Comparison of ENCODE assay signal across 8 cellular contexts in the genomic region with DNA sequence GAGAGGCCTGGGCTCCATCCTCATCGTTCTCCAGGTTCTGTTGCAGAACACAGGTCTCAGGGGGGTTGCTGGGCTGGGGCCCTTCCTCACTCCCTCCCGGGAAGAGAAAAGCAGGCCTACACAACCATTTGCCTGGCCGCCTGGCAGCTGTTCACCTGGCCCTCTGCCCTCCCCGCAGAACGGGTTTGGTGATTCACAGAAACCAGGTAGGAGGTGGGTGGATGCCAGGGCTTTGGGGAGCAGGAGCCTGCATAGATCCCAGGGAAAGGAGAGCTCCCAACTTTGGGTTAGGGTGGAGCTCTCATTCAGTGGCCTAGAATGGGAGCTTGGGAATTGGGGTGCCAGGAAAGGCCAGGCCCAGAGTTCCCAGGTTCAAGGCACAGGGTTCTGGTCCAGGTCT. TPM values are rescaled to one million over a fixed set of nuclear protein-coding genes. Genes with fewer than 3 reads are reported as not detected.
DNase-seq lines count a peak whose midpoint lies in the region; ATAC-seq, FAIRE-seq and TF ChIP-seq lines count a peak whose summit lies in the region.

No MANE protein-coding gene starts in this region.

- intact Hi-C loops in CD4-positive, alpha-beta memory T cell (cut with micrococcal nuclease), result loop anchor here (2.0 kb wide), 1 partner anchor 51 kb away; no protein-coding TSS in a partner anchor
- intact Hi-C loops in HepG2 (cut with micrococcal nuclease; ENCODE audit: unreplicated experiment) (no loop called here), testis (cut with DNase I; ENCODE audit: low total_unique reads) (no loop called here)

- H3K36me3 ChIP-seq in CD4-positive, alpha-beta memory T cell (ENCODE audit: insufficient read depth, low read length), result no peaks in the 10 kb centered on the region
- H3K36me3 ChIP-seq in Karpas-422 (ENCODE audit: insufficient read depth, low read length) (no peaks in the 10 kb centered on the region), HepG2 (replicated peaks in 1 of 2; ENCODE audit: control insufficient read depth in 1 of 2, insufficient read depth in 2 of 2, low read length in 2 of 2) (no peaks in the 10 kb centered on the region), testis (ENCODE audit: low read depth, missing control alignments) (no peaks in the 10 kb centered on the region)

- H3K27ac Mint-ChIP-seq in CD4-positive, alpha-beta memory T cell, result peak overlapping the region; percentile 84 to 96 (median 91)

- peak overlapping the region; percentile 98 for H3K9ac ChIP-seq in Karpas-422 (ENCODE audit: low read length)
- peak overlapping the region; percentile 71 for H3K9ac ChIP-seq in HepG2 (ENCODE audit: insufficient read depth, low read depth, low read length)

- H2AFZ ChIP-seq in Karpas-422 (ENCODE audit: low read length), result no peak overlapping the region
- H2AFZ ChIP-seq in HepG2 (ENCODE audit: low read length), result no peak overlapping the region

- WGBS in HepG2 (ENCODE audit: low lambda C conversion rate), result 15% methylated on average over 5 of the region's 5 CpGs
- WGBS in testis, 2 donors, result 3 to 12% methylated on average over 5 of the region's 5 CpGs

- H3K9me2 ChIP-seq in Karpas-422 (replicated peaks; ENCODE audit: insufficient read depth, low read length), result no peaks in the 10 kb centered on the region

- H3K79me2 ChIP-seq in Karpas-422 (ENCODE audit: low read length), result peaks cover 23% of the 10 kb centered on the region
- H3K79me2 ChIP-seq in HepG2 (ENCODE audit: insufficient read depth, low read length), result no peaks in the 10 kb centered on the region

- H3K27me3 Mint-ChIP-seq in CD4-positive, alpha-beta memory T cell, result no peaks in the 10 kb centered on the region

- CTCF ChIA-PET in CD4-positive, alpha-beta memory T cell (lab: Charles Lee; ENCODE audit: partially characterized antibody), result interaction anchor here (0.8 to 4.8 kb wide), 14 partner anchors 10 to 205 kb away, joined by 3 to 38 read pairs (median 5); partner anchors contain the start of genes AIP, PITPNM1, PPP1CA and PTPRCAP
- CTCF ChIA-PET in HepG2 (lab: Yijun Ruan, JAX; ENCODE audit: low intra/inter-chr PET ratio, low total read pairs), result no interaction called here

- H3K27ac ChIP-seq in CD4-positive, alpha-beta memory T cell (ENCODE audit: low read depth, low read length), result peak overlapping the region; percentile 81
- H3K27ac ChIP-seq in Karpas-422 (ENCODE audit: low read length) (peak overlapping the region; percentile 82), HepG2 (ENCODE audit: extremely low read length, insufficient read depth, low read length) (no peak overlapping the region), testis (peak overlapping the region in 1 of 2 donors; percentile 91)

- peak overlapping the region; percentile 69 to 78 for H3K4me3 ChIP-seq in CD4-positive, alpha-beta memory T cell (ENCODE audit: low read length in 2 of 2)
- H3K4me3 ChIP-seq in Karpas-422 (ENCODE audit: low read length) (peak overlapping the region; percentile 87), astrocyte of the spinal cord (ENCODE audit: low read depth, low read length) (peak overlapping the region; percentile 71), HepG2 (replicated peaks in 1 of 3; ENCODE audit: insufficient read depth in 1 of 3, low read depth in 2 of 3, low read length in 3 of 3) (peak overlapping the region; percentile 81 to 87 (median 81)), testis (peak overlapping the region; percentile 77 to 90)

- H3K9me3 ChIP-seq in CD4-positive, alpha-beta memory T cell (ENCODE audit: control insufficient read depth in 1 of 2, low read length in 2 of 2), result no peaks in the 10 kb centered on the region
- H3K9me3 ChIP-seq in Karpas-422 (ENCODE audit: low read length) (no peaks in the 10 kb centered on the region), HepG2 (ENCODE audit: low read length) (no peaks in the 10 kb centered on the region), testis (no peaks in the 10 kb centered on the region)

- no TSS peak for BruUV-seq in HepG2 (replicated peaks; lab: Mats Ljungman, UMichigan)

- TF ChIP-seq CTCF in astrocyte of the spinal cord (IDR thresholded peaks at IDR 0.05; ENCODE audit: low read depth, low read length), result no peak
- TF ChIP-seq CTCF in HepG2 (CRISPR knock-in tag; IDR thresholded peaks at IDR 0.05), result no peak
- no peak for TF ChIP-seq CTCF in testis (IDR thresholded peaks at IDR 0.05)

- no peak for FAIRE-seq in HepG2 (lab: Jason Lieb, UNC)

- TF ChIP-seq POLR2A in HepG2 (IDR thresholded peaks at IDR 0.05; ENCODE audit: insufficient read depth in 1 of 2, low read depth in 2 of 2, low read length in 2 of 2) (no peak), testis (IDR thresholded peaks at IDR 0.05) (no peak)

- H3K4me2 ChIP-seq in Karpas-422 (ENCODE audit: low read depth, low read length, poor library complexity, severe bottlenecking) (peak overlapping the region; percentile 95), HepG2 (ENCODE audit: low read depth, low read length) (peak overlapping the region; percentile 97)

- no peaks in the 10 kb centered on the region for H4K20me1 ChIP-seq in Karpas-422 (ENCODE audit: insufficient read depth, low read depth, low read length)
- no peaks in the 10 kb centered on the region for H4K20me1 ChIP-seq in HepG2 (ENCODE audit: insufficient read depth, low read length)

- peaks cover 0 to 7% of the 10 kb centered on the region in 2 donors for H3K36me3 Mint-ChIP-seq in CD4-positive, alpha-beta memory T cell

- in situ Hi-C loops in astrocyte of the spinal cord (cut with HindIII; ENCODE audit: low sequenced_read_pairs), result no loop called here
- in situ Hi-C loops in HepG2 (cut with HindIII; ENCODE audit: extremely low pct_ligation_motif_present, low pct_unique_long_range_greater_than_20kb), result loop anchor here (5.0 kb wide), 1 partner anchor 66 kb away; the partner anchor contains the start of genes PPP1CA and TBC1D10C

- POLR2A ChIA-PET in CD4-positive, alpha-beta memory T cell (lab: Charles Lee; ENCODE audit: partially characterized antibody), result interaction anchor here (0.7 to 30.4 kb wide), 21 partner anchors 10 to 228 kb away, joined by 3 to 900 read pairs (median 8); partner anchors contain the start of genes AIP, CABP4, CDK2AP2 and CORO1B
- POLR2A ChIA-PET in HepG2 (lab: Yijun Ruan, JAX), result interaction anchor here (1.0 to 2.0 kb wide), 12 partner anchors 8 to 228 kb away, joined by 3 to 22 read pairs (median 4); partner anchors contain the start of genes AIP, POLD4, PPP1CA and PTPRCAP

- peak overlapping the region; percentile 81 to 92 (median 90) for H3K4me3 Mint-ChIP-seq in CD4-positive, alpha-beta memory T cell

- no peak for ATAC-seq in HepG2

- no peak for TF ChIP-seq RAD21 in HepG2 (CRISPR knock-in tag; IDR thresholded peaks at IDR 0.05)

- peaks cover 48% of the 10 kb centered on the region for H3K4me1 ChIP-seq in CD4-positive, alpha-beta memory T cell (ENCODE audit: insufficient read depth, low read length)
- peaks cover 44% of the 10 kb centered on the region for H3K4me1 ChIP-seq in Karpas-422 (ENCODE audit: low read length)
- H3K4me1 ChIP-seq in HepG2 (ENCODE audit: insufficient read depth, low read length), result peaks cover 67% of the 10 kb centered on the region
- peaks cover 12% of the 10 kb centered on the region for H3K4me1 ChIP-seq in testis

- H3K4me1 Mint-ChIP-seq in CD4-positive, alpha-beta memory T cell, result peaks cover 16 to 39% (median 28%) of the 10 kb centered on the region in 4 donors

- no peaks in the 10 kb centered on the region for H3K27me3 ChIP-seq in CD4-positive, alpha-beta memory T cell (ENCODE audit: insufficient read depth, low read length)
- H3K27me3 ChIP-seq in Karpas-422 (ENCODE audit: low read length) (no peaks in the 10 kb centered on the region), HepG2 (ENCODE audit: control insufficient read depth in 1 of 2, insufficient read depth in 2 of 2, low read length in 2 of 2) (no peaks in the 10 kb centered on the region), testis (no peaks in the 10 kb centered on the region)

- TF ChIP-seq EP300 in HepG2 (IDR thresholded peaks at IDR 0.05; ENCODE audit: low read depth in 2 of 2, low read length in 2 of 2) (no peak), HepG2 (CRISPR knock-in tag; IDR thresholded peaks at IDR 0.05; ENCODE audit: borderline replicate concordance) (no peak)

- no peak for DNase-seq in CD4-positive, alpha-beta memory T cell
- peak; percentile 68 for DNase-seq in Karpas-422
- no peak for DNase-seq in astrocyte of the spinal cord (ENCODE audit: low read depth, low spot score)
- no peak for DNase-seq in HepG2 (ENCODE audit: low spot score)
- no peak for DNase-seq in testis
- DNase-seq in pons (ENCODE audit: low spot score), result no peak
- no peak for DNase-seq in NCI-H1048 (lab: John Stamatoyannopoulos, UW)
- DNase-seq in GM03348 (ENCODE audit: low spot score), result no peak

- no peaks in the 10 kb centered on the region for H3K9me3 Mint-ChIP-seq in CD4-positive, alpha-beta memory T cell

RNA-seq across cellular contexts. Expression of gene TMEM134, which starts 1.0 kb away (rescaled TPM):
- total RNA-seq in CD4-positive, alpha-beta memory T cell, result 10 to 100 TPM; 90.1 to 99.1 TPM
- 100 to 1,000 TPM; 152 to 162 TPM for polyA plus RNA-seq in CD4-positive, alpha-beta memory T cell
- total RNA-seq in Karpas-422 (2014; rRNA removed; shearing (Covaris generic); ENCODE audit: low replicate concordance), result 69.7 and 99.7 TPM in 2 replicates
- 5.1 and 6.9 TPM in 2 replicates for total RNA-seq in HepG2 (2016; rRNA removed; fragmentation: Illumina TruSeq; extraction: Trizol)
- 19.7 and 21.6 TPM in 2 replicates for total RNA-seq in HepG2 (2016; cell fraction: cytosol; rRNA removed; fragmentation: Illumina TruSeq; extraction: Trizol; ENCODE audit: low read depth)
- total RNA-seq in HepG2 (2016; cell fraction: insoluble cytoplasmic fraction; rRNA removed; fragmentation: Illumina TruSeq; extraction: Trizol), result 3.5 and 6.0 TPM in 2 replicates
- total RNA-seq in HepG2 (2016; cell fraction: membrane; rRNA removed; fragmentation: Illumina TruSeq; extraction: Trizol), result 16.8 and 19.3 TPM in 2 replicates
- 5.3 and 5.6 TPM in 2 replicates for total RNA-seq in HepG2 (2016; cell fraction: nucleus; rRNA removed; fragmentation: Illumina TruSeq; extraction: Trizol)
- 26.9 and 36.5 TPM in 2 replicates for polyA plus RNA-seq in HepG2 (2011; rRNA removed)
- polyA plus RNA-seq in HepG2 (2011; cell fraction: cytosol; rRNA removed), result 56.6 and 72.3 TPM in 2 replicates
- 67.1 and 76.3 TPM in 2 replicates for polyA plus RNA-seq in HepG2 (2011; cell fraction: nucleus; rRNA removed)
- 21.5 and 23.1 TPM in 2 replicates for polyA plus RNA-seq in HepG2 (2012)
- polyA plus RNA-seq in HepG2 (2016; cell fraction: cytosol; fragmentation: Illumina TruSeq; extraction: Trizol; ENCODE audit: low read depth), result 118 and 120 TPM in 2 replicates
- 17.4 and 19.8 TPM in 2 replicates for polyA plus RNA-seq in HepG2 (2016; cell fraction: insoluble cytoplasmic fraction; fragmentation: Illumina TruSeq; extraction: Trizol; ENCODE audit: low read depth)
- polyA plus RNA-seq in HepG2 (2016; cell fraction: membrane; fragmentation: Illumina TruSeq; extraction: Trizol; ENCODE audit: low read depth), result 70.1 and 76.5 TPM in 2 replicates
- 24.6 and 30.7 TPM in 2 replicates for polyA plus RNA-seq in HepG2 (2016; cell fraction: nucleus; fragmentation: Illumina TruSeq; extraction: Trizol; ENCODE audit: insufficient read depth, low read depth)
- 6.6 and 13.2 TPM in 2 replicates for polyA minus RNA-seq in HepG2 (2011; rRNA and poly(A)+ RNA removed; ENCODE audit: low replicate concordance)
- 5.4 and 6.5 TPM in 2 replicates for polyA minus RNA-seq in HepG2 (2011; cell fraction: cytosol; rRNA and poly(A)+ RNA removed)
- 7.3 and 8.6 TPM in 2 replicates for polyA minus RNA-seq in HepG2 (2011; cell fraction: nucleus; rRNA and poly(A)+ RNA removed)
- 100 to 1,000 TPM; 126 to 149 TPM for total RNA-seq in testis
- polyA plus RNA-seq in testis (ENCODE audit: insufficient read depth, low read depth, low replicate concordance), result 97.5 TPM

RNA-seq across cellular contexts. Expression of gene CABP4, which starts 12.9 kb away (rescaled TPM):
- 1 to 10 TPM; 1.4 to 2.3 TPM for total RNA-seq in CD4-positive, alpha-beta memory T cell
- polyA plus RNA-seq in CD4-positive, alpha-beta memory T cell, result under 1 TPM; 0.27 to 0.84 TPM
- 0.29 TPM in 1 of 2 replicates, not detected in the other for total RNA-seq in Karpas-422 (2014; rRNA removed; shearing (Covaris generic); ENCODE audit: low replicate concordance)
- total RNA-seq in HepG2 (2016; rRNA removed; fragmentation: Illumina TruSeq; extraction: Trizol), result not detected in 2 replicates
- not detected in 2 replicates for total RNA-seq in HepG2 (2016; cell fraction: cytosol; rRNA removed; fragmentation: Illumina TruSeq; extraction: Trizol; ENCODE audit: low read depth)
- not detected in 2 replicates for total RNA-seq in HepG2 (2016; cell fraction: insoluble cytoplasmic fraction; rRNA removed; fragmentation: Illumina TruSeq; extraction: Trizol)
- not detected in 2 replicates for total RNA-seq in HepG2 (2016; cell fraction: membrane; rRNA removed; fragmentation: Illumina TruSeq; extraction: Trizol)
- total RNA-seq in HepG2 (2016; cell fraction: nucleus; rRNA removed; fragmentation: Illumina TruSeq; extraction: Trizol), result not detected in 2 replicates
- polyA plus RNA-seq in HepG2 (2011; rRNA removed), result not detected in 2 replicates
- polyA plus RNA-seq in HepG2 (2011; cell fraction: cytosol; rRNA removed), result not detected in 2 replicates
- not detected in 2 replicates for polyA plus RNA-seq in HepG2 (2011; cell fraction: nucleus; rRNA removed)
- not detected in 2 replicates for polyA plus RNA-seq in HepG2 (2012)
- not detected in 2 replicates for polyA plus RNA-seq in HepG2 (2016; cell fraction: cytosol; fragmentation: Illumina TruSeq; extraction: Trizol; ENCODE audit: low read depth)
- polyA plus RNA-seq in HepG2 (2016; cell fraction: insoluble cytoplasmic fraction; fragmentation: Illumina TruSeq; extraction: Trizol; ENCODE audit: low read depth), result not detected in 2 replicates
- not detected in 2 replicates for polyA plus RNA-seq in HepG2 (2016; cell fraction: membrane; fragmentation: Illumina TruSeq; extraction: Trizol; ENCODE audit: low read depth)
- polyA plus RNA-seq in HepG2 (2016; cell fraction: nucleus; fragmentation: Illumina TruSeq; extraction: Trizol; ENCODE audit: insufficient read depth, low read depth), result not detected in 2 replicates
- polyA minus RNA-seq in HepG2 (2011; rRNA and poly(A)+ RNA removed; ENCODE audit: low replicate concordance), result not detected in 2 replicates
- not detected in 2 replicates for polyA minus RNA-seq in HepG2 (2011; cell fraction: cytosol; rRNA and poly(A)+ RNA removed)
- not detected in 2 replicates for polyA minus RNA-seq in HepG2 (2011; cell fraction: nucleus; rRNA and poly(A)+ RNA removed)
- 1 to 10 TPM in 1 of 2 donors, under 1 TPM in 1; 0.87 to 1.2 TPM for total RNA-seq in testis
- 0.98 TPM for polyA plus RNA-seq in testis (ENCODE audit: insufficient read depth, low read depth, low replicate concordance)

RNA-seq across cellular contexts. Expression of gene AIP, which starts 14.8 kb away (rescaled TPM):
- 100 to 1,000 TPM; 131 to 132 TPM for total RNA-seq in CD4-positive, alpha-beta memory T cell
- polyA plus RNA-seq in CD4-positive, alpha-beta memory T cell, result 100 to 1,000 TPM; 152 to 185 TPM
- total RNA-seq in Karpas-422 (2014; rRNA removed; shearing (Covaris generic); ENCODE audit: low replicate concordance), result 51.8 and 119 TPM in 2 replicates
- total RNA-seq in HepG2 (2016; rRNA removed; fragmentation: Illumina TruSeq; extraction: Trizol) (51.8 and 54.7 TPM in 2 replicates), testis (10 to 100 TPM; 34.6 to 61.7 TPM)
- total RNA-seq in HepG2 (2016; cell fraction: cytosol; rRNA removed; fragmentation: Illumina TruSeq; extraction: Trizol; ENCODE audit: low read depth), result 29.3 and 29.9 TPM in 2 replicates
- 49.6 and 51.5 TPM in 2 replicates for total RNA-seq in HepG2 (2016; cell fraction: insoluble cytoplasmic fraction; rRNA removed; fragmentation: Illumina TruSeq; extraction: Trizol)
- 34.6 and 35.9 TPM in 2 replicates for total RNA-seq in HepG2 (2016; cell fraction: membrane; rRNA removed; fragmentation: Illumina TruSeq; extraction: Trizol)
- 23.8 and 25.0 TPM in 2 replicates for total RNA-seq in HepG2 (2016; cell fraction: nucleus; rRNA removed; fragmentation: Illumina TruSeq; extraction: Trizol)
- polyA plus RNA-seq in HepG2 (2011; rRNA removed) (110 and 113 TPM in 2 replicates), testis (ENCODE audit: insufficient read depth, low read depth, low replicate concordance) (60.7 TPM)
- 108 and 172 TPM in 2 replicates for polyA plus RNA-seq in HepG2 (2011; cell fraction: cytosol; rRNA removed)
- 78.7 and 80.7 TPM in 2 replicates for polyA plus RNA-seq in HepG2 (2011; cell fraction: nucleus; rRNA removed)
- 58.6 and 77.3 TPM in 2 replicates for polyA plus RNA-seq in HepG2 (2012)
- polyA plus RNA-seq in HepG2 (2016; cell fraction: cytosol; fragmentation: Illumina TruSeq; extraction: Trizol; ENCODE audit: low read depth), result 24.7 and 25.0 TPM in 2 replicates
- 54.4 and 55.2 TPM in 2 replicates for polyA plus RNA-seq in HepG2 (2016; cell fraction: insoluble cytoplasmic fraction; fragmentation: Illumina TruSeq; extraction: Trizol; ENCODE audit: low read depth)
- 28.2 and 32.3 TPM in 2 replicates for polyA plus RNA-seq in HepG2 (2016; cell fraction: membrane; fragmentation: Illumina TruSeq; extraction: Trizol; ENCODE audit: low read depth)
- 38.0 and 39.2 TPM in 2 replicates for polyA plus RNA-seq in HepG2 (2016; cell fraction: nucleus; fragmentation: Illumina TruSeq; extraction: Trizol; ENCODE audit: insufficient read depth, low read depth)
- 79.5 and 121 TPM in 2 replicates for polyA minus RNA-seq in HepG2 (2011; rRNA and poly(A)+ RNA removed; ENCODE audit: low replicate concordance)
- 35.7 and 42.3 TPM in 2 replicates for polyA minus RNA-seq in HepG2 (2011; cell fraction: cytosol; rRNA and poly(A)+ RNA removed)
- 23.3 and 30.8 TPM in 2 replicates for polyA minus RNA-seq in HepG2 (2011; cell fraction: nucleus; rRNA and poly(A)+ RNA removed)

RNA-seq across cellular contexts. Expression of gene GPR152, which starts 15.5 kb away (rescaled TPM):
- total RNA-seq in CD4-positive, alpha-beta memory T cell, result not detected
- polyA plus RNA-seq in CD4-positive, alpha-beta memory T cell, result 1 to 10 TPM in 1 of 2 donors, under 1 TPM in 1; 0.35 to 1.7 TPM
- not detected in 2 replicates for total RNA-seq in Karpas-422 (2014; rRNA removed; shearing (Covaris generic); ENCODE audit: low replicate concordance)
- not detected in 2 replicates for total RNA-seq in HepG2 (2016; rRNA removed; fragmentation: Illumina TruSeq; extraction: Trizol)
- total RNA-seq in HepG2 (2016; cell fraction: cytosol; rRNA removed; fragmentation: Illumina TruSeq; extraction: Trizol; ENCODE audit: low read depth), result not detected in 2 replicates
- not detected in 2 replicates for total RNA-seq in HepG2 (2016; cell fraction: insoluble cytoplasmic fraction; rRNA removed; fragmentation: Illumina TruSeq; extraction: Trizol)
- total RNA-seq in HepG2 (2016; cell fraction: membrane; rRNA removed; fragmentation: Illumina TruSeq; extraction: Trizol), result not detected in 2 replicates
- total RNA-seq in HepG2 (2016; cell fraction: nucleus; rRNA removed; fragmentation: Illumina TruSeq; extraction: Trizol), result not detected in 2 replicates
- polyA plus RNA-seq in HepG2 (2011; rRNA removed), result not detected in 2 replicates
- polyA plus RNA-seq in HepG2 (2011; cell fraction: cytosol; rRNA removed), result not detected in 2 replicates
- polyA plus RNA-seq in HepG2 (2011; cell fraction: nucleus; rRNA removed), result not detected in 2 replicates
- polyA plus RNA-seq in HepG2 (2012), result not detected in 2 replicates
- polyA plus RNA-seq in HepG2 (2016; cell fraction: cytosol; fragmentation: Illumina TruSeq; extraction: Trizol; ENCODE audit: low read depth), result not detected in 2 replicates
- not detected in 2 replicates for polyA plus RNA-seq in HepG2 (2016; cell fraction: insoluble cytoplasmic fraction; fragmentation: Illumina TruSeq; extraction: Trizol; ENCODE audit: low read depth)
- polyA plus RNA-seq in HepG2 (2016; cell fraction: membrane; fragmentation: Illumina TruSeq; extraction: Trizol; ENCODE audit: low read depth), result not detected in 2 replicates
- not detected in 2 replicates for polyA plus RNA-seq in HepG2 (2016; cell fraction: nucleus; fragmentation: Illumina TruSeq; extraction: Trizol; ENCODE audit: insufficient read depth, low read depth)
- polyA minus RNA-seq in HepG2 (2011; rRNA and poly(A)+ RNA removed; ENCODE audit: low replicate concordance), result not detected in 2 replicates
- polyA minus RNA-seq in HepG2 (2011; cell fraction: cytosol; rRNA and poly(A)+ RNA removed), result not detected in 2 replicates
- not detected in 2 replicates for polyA minus RNA-seq in HepG2 (2011; cell fraction: nucleus; rRNA and poly(A)+ RNA removed)
- not detected for total RNA-seq in testis
- not detected for polyA plus RNA-seq in testis (ENCODE audit: insufficient read depth, low read depth, low replicate concordance)

RNA-seq across cellular contexts. Expression of gene CORO1B, which starts 24.8 kb away (rescaled TPM):
- total RNA-seq in CD4-positive, alpha-beta memory T cell, result 10 to 100 TPM; 22.7 to 23.2 TPM
- polyA plus RNA-seq in CD4-positive, alpha-beta memory T cell, result 10 to 100 TPM; 79.1 to 92.2 TPM
- total RNA-seq in Karpas-422 (2014; rRNA removed; shearing (Covaris generic); ENCODE audit: low replicate concordance), result 15.5 and 40.6 TPM in 2 replicates
- 32.2 and 32.9 TPM in 2 replicates for total RNA-seq in HepG2 (2016; rRNA removed; fragmentation: Illumina TruSeq; extraction: Trizol)
- total RNA-seq in HepG2 (2016; cell fraction: cytosol; rRNA removed; fragmentation: Illumina TruSeq; extraction: Trizol; ENCODE audit: low read depth), result 9.3 and 11.4 TPM in 2 replicates
- 29.5 and 35.9 TPM in 2 replicates for total RNA-seq in HepG2 (2016; cell fraction: insoluble cytoplasmic fraction; rRNA removed; fragmentation: Illumina TruSeq; extraction: Trizol)
- total RNA-seq in HepG2 (2016; cell fraction: membrane; rRNA removed; fragmentation: Illumina TruSeq; extraction: Trizol), result 14.1 and 14.3 TPM in 2 replicates
- total RNA-seq in HepG2 (2016; cell fraction: nucleus; rRNA removed; fragmentation: Illumina TruSeq; extraction: Trizol), result 26.1 and 28.4 TPM in 2 replicates
- 33.8 and 48.8 TPM in 2 replicates for polyA plus RNA-seq in HepG2 (2011; rRNA removed)
- 33.9 and 59.2 TPM in 2 replicates for polyA plus RNA-seq in HepG2 (2011; cell fraction: cytosol; rRNA removed)
- 96.0 and 115 TPM in 2 replicates for polyA plus RNA-seq in HepG2 (2011; cell fraction: nucleus; rRNA removed)
- polyA plus RNA-seq in HepG2 (2012), result 16.2 and 31.3 TPM in 2 replicates
- polyA plus RNA-seq in HepG2 (2016; cell fraction: cytosol; fragmentation: Illumina TruSeq; extraction: Trizol; ENCODE audit: low read depth), result 11.3 TPM in 2 replicates
- polyA plus RNA-seq in HepG2 (2016; cell fraction: insoluble cytoplasmic fraction; fragmentation: Illumina TruSeq; extraction: Trizol; ENCODE audit: low read depth), result 45.3 and 48.2 TPM in 2 replicates
- 12.1 and 13.6 TPM in 2 replicates for polyA plus RNA-seq in HepG2 (2016; cell fraction: membrane; fragmentation: Illumina TruSeq; extraction: Trizol; ENCODE audit: low read depth)
- polyA plus RNA-seq in HepG2 (2016; cell fraction: nucleus; fragmentation: Illumina TruSeq; extraction: Trizol; ENCODE audit: insufficient read depth, low read depth), result 59.2 and 60.1 TPM in 2 replicates
- polyA minus RNA-seq in HepG2 (2011; rRNA and poly(A)+ RNA removed; ENCODE audit: low replicate concordance), result 100 and 106 TPM in 2 replicates
- polyA minus RNA-seq in HepG2 (2011; cell fraction: cytosol; rRNA and poly(A)+ RNA removed), result 27.3 and 29.6 TPM in 2 replicates
- 16.3 and 29.5 TPM in 2 replicates for polyA minus RNA-seq in HepG2 (2011; cell fraction: nucleus; rRNA and poly(A)+ RNA removed)
- total RNA-seq in testis, result 10 to 100 TPM; 34.6 to 48.6 TPM
- 34.3 TPM for polyA plus RNA-seq in testis (ENCODE audit: insufficient read depth, low read depth, low replicate concordance)
